In the genomic region with DNA sequence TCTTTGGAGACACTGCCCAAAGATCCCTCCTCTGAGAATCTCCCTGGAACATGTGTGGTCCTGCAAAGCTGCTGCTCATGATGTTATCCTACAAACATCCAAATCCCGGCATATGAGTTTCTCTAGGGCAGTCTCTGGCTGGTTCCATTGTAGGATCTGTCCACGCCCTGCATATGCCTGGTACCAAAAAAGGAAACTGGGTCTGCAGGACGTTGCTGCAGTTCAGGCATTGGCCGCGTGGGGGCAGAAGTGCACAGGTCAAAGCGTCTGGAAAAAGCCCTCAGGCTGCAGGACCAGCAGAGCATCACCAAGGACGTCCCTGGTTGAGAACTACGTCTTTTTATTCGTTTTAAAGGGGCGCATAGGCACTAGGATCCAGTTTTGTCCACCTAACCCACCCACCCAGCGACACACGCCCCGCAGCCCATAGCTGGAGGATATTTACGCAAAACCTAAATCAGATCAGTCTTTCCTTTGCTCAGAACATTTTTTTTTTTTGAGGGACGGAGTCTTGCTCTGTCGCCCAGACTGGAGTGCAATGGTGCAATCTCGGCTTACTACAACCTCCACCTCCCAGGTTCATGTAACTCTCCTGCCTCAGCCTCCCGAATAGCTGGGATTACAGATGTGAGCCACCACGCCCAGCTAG, we compare ENCODE assay signal across 9 cellular contexts. TPM values are rescaled to one million over a fixed set of nuclear protein-coding genes. Genes with fewer than 3 reads are reported as not detected.
DNase-seq lines count a peak whose midpoint lies in the region; ATAC-seq, FAIRE-seq and TF ChIP-seq lines count a peak whose summit lies in the region.
"Had no signal": no experiment of that assay in that cellular context is flagged by ENCODE, and none has a peak within 500 bp of the region (broad histone marks: within the 10 kb centered on the region; RNA-seq: fewer than 3 reads in every experiment).

No MANE protein-coding gene starts in this region.

- no peak overlapping the region for H3K4me3 Mint-ChIP-seq in activated T-cell treated with anti-CD3 and anti-CD28 coated beads, Interleukin-2, amount 50 U/mL, for 24 hours
- peak overlapping the region in 1 of 10 donors; percentile 33 for H3K4me3 Mint-ChIP-seq in naive thymus-derived CD4-positive, alpha-beta T cell

- H3K4me1 ChIP-seq in esophagus squamous epithelium: peaks cover 0 to 7% (median 0%) of the 10 kb centered on the region in 3 donors
- H3K4me1 ChIP-seq in naive thymus-derived CD4-positive, alpha-beta T cell (ENCODE audit: control insufficient read depth in 2 of 2, insufficient read depth in 2 of 2, low read length in 2 of 2): no peaks in the 10 kb centered on the region

- WGBS in esophagus squamous epithelium, 2 donors: 14 to 16% methylated on average over 12 to 16 of the region's 19 CpGs

- H3K9me3 Mint-ChIP-seq in activated T-cell treated with anti-CD3 and anti-CD28 coated beads, Interleukin-2, amount 50 U/mL, for 24 hours: no peaks in the 10 kb centered on the region
- H3K9me3 Mint-ChIP-seq in naive thymus-derived CD4-positive, alpha-beta T cell: no peaks in the 10 kb centered on the region

- peak; percentile 50 for DNase-seq in DMS79 (lab: John Stamatoyannopoulos, UW)
- DNase-seq in LoVo (ENCODE audit: low spot score): peak; percentile 81
- peak; percentile 66 for DNase-seq in RCC 7860 (ENCODE audit: low spot score)
- peak; percentile 97 for DNase-seq in activated T-cell treated with anti-CD3 and anti-CD28 coated beads, Interleukin-2, amount 50 U/mL, for 24 hours
- peak; percentile 48 for DNase-seq in esophagus squamous epithelium (lab: John Stamatoyannopoulos, UW)
- DNase-seq in naive thymus-derived CD4-positive, alpha-beta T cell: peak; percentile 79 to 96 (median 88)
- DNase-seq in stimulated activated CD8-positive, alpha-beta memory T cell treated with anti-CD3 and anti-CD28 coated beads, Interleukin-7, amount 100 ng/mL, for 4 hours (ENCODE audit: low read depth in 2 of 2): peak; percentile 79 to 84

- peak; percentile 57 for FAIRE-seq in RCC 7860 (lab: Jason Lieb, UNC)
- FAIRE-seq: colon had no signal

- H3K27ac Mint-ChIP-seq in activated T-cell treated with anti-CD3 and anti-CD28 coated beads, Interleukin-2, amount 50 U/mL, for 24 hours: no peak overlapping the region
- H3K27ac Mint-ChIP-seq in naive thymus-derived CD4-positive, alpha-beta T cell: peak overlapping the region in 2 of 9 donors; percentile 3 to 51

- no peaks in the 10 kb centered on the region for H3K27me3 Mint-ChIP-seq in activated T-cell treated with anti-CD3 and anti-CD28 coated beads, Interleukin-2, amount 50 U/mL, for 24 hours
- no peaks in the 10 kb centered on the region for H3K27me3 Mint-ChIP-seq in naive thymus-derived CD4-positive, alpha-beta T cell

- intact Hi-C loops in esophagus squamous epithelium (cut with DNase I): loop anchor here (5.0 kb wide), 1 partner anchor 108 kb away; no protein-coding TSS in a partner anchor
- intact Hi-C loops in naive thymus-derived CD4-positive, alpha-beta T cell (cut with micrococcal nuclease): loop anchor here (1.0 to 2.0 kb wide), 9 partner anchors 13 to 362 kb away; partner anchors contain the start of genes ZNF490 (in 2 of the 2), ZNF791 (in 2 of the 2) and ZNF564 (in 1 of the 2)

- no peaks in the 10 kb centered on the region for H3K36me3 Mint-ChIP-seq in activated T-cell treated with anti-CD3 and anti-CD28 coated beads, Interleukin-2, amount 50 U/mL, for 24 hours (ENCODE audit: low read depth)
- H3K36me3 Mint-ChIP-seq in naive thymus-derived CD4-positive, alpha-beta T cell: no peaks in the 10 kb centered on the region

- ATAC-seq in naive thymus-derived CD4-positive, alpha-beta T cell: peak; percentile 100
- no peak for ATAC-seq in GM21825 (IDR thresholded peaks at IDR 0.05; ENCODE audit: unreplicated experiment)

- no peaks in the 10 kb centered on the region for H3K9me3 ChIP-seq in esophagus squamous epithelium
- no peaks in the 10 kb centered on the region for H3K9me3 ChIP-seq in naive thymus-derived CD4-positive, alpha-beta T cell (ENCODE audit: control insufficient read depth in 2 of 3, low read length in 3 of 3)

- POLR2A ChIA-PET in naive thymus-derived CD4-positive, alpha-beta T cell (lab: Charles Lee): interaction anchor here (0.7 to 1.7 kb wide), 7 partner anchors 11 to 115 kb away, joined by 3 to 5 read pairs (median 3); partner anchors contain the start of genes MAN2B1 and WDR83

- TF ChIP-seq CTCF in esophagus squamous epithelium (IDR thresholded peaks at IDR 0.05): peak; percentile 77 to 96 (median 94)

- no peak for TF ChIP-seq POLR2A in esophagus squamous epithelium (IDR thresholded peaks at IDR 0.05)

- CTCF ChIA-PET in naive thymus-derived CD4-positive, alpha-beta T cell (lab: Charles Lee): interaction anchor here (0.6 to 3.1 kb wide), 13 partner anchors 12 to 196 kb away, joined by 3 to 32 read pairs (median 4); a partner anchor contains a TSS

- H3K36me3 ChIP-seq in esophagus squamous epithelium: no peaks in the 10 kb centered on the region
- no peaks in the 10 kb centered on the region for H3K36me3 ChIP-seq in naive thymus-derived CD4-positive, alpha-beta T cell (ENCODE audit: control insufficient read depth in 2 of 3, insufficient read depth in 3 of 3, low read length in 3 of 3)

- no peak overlapping the region for H3K4me3 ChIP-seq in esophagus squamous epithelium
- no peak overlapping the region for H3K4me3 ChIP-seq in naive thymus-derived CD4-positive, alpha-beta T cell (ENCODE audit: low read length)

- H3K27me3 ChIP-seq in esophagus squamous epithelium: no peaks in the 10 kb centered on the region
- no peaks in the 10 kb centered on the region for H3K27me3 ChIP-seq in naive thymus-derived CD4-positive, alpha-beta T cell (ENCODE audit: control insufficient read depth in 2 of 2, insufficient read depth in 2 of 2, low read length in 2 of 2)

- peaks cover 5% of the 10 kb centered on the region for H3K4me1 Mint-ChIP-seq in activated T-cell treated with anti-CD3 and anti-CD28 coated beads, Interleukin-2, amount 50 U/mL, for 24 hours (ENCODE audit: low read depth)
- H3K4me1 Mint-ChIP-seq in naive thymus-derived CD4-positive, alpha-beta T cell: peaks cover 0 to 6% (median 5%) of the 10 kb centered on the region in 7 donors

- H3K27ac ChIP-seq in esophagus squamous epithelium: no peak overlapping the region
- H3K27ac ChIP-seq in naive thymus-derived CD4-positive, alpha-beta T cell (ENCODE audit: low read depth, low read length): no peak overlapping the region

RNA-seq across cellular contexts. Expression of gene ZNF564, which starts 12.9 kb away (rescaled TPM):
- 1 to 10 TPM; 1.6 to 9.3 (median 4.8) TPM for total RNA-seq in esophagus squamous epithelium
- 10 to 100 TPM; 10.5 to 33.6 (median 19.0) TPM for total RNA-seq in naive thymus-derived CD4-positive, alpha-beta T cell
- polyA plus RNA-seq in naive thymus-derived CD4-positive, alpha-beta T cell: 10 to 100 TPM; 15.3 to 17.9 TPM

RNA-seq across cellular contexts. Expression of gene ZNF490, which starts 46.5 kb away (rescaled TPM):
- 1 to 10 TPM; 2.5 to 6.7 (median 4.2) TPM for total RNA-seq in esophagus squamous epithelium
- 10 to 100 TPM; 10.3 to 14.9 (median 11.6) TPM for total RNA-seq in naive thymus-derived CD4-positive, alpha-beta T cell
- polyA plus RNA-seq in naive thymus-derived CD4-positive, alpha-beta T cell: 1 to 10 TPM; 4.6 to 5.3 TPM

RNA-seq across cellular contexts. Expression of gene ZNF791, which starts 46.6 kb away (rescaled TPM):
- 10 to 100 TPM in 3 of 4 donors, 1 to 10 TPM in 1; 8.6 to 19.5 (median 13.0) TPM for total RNA-seq in esophagus squamous epithelium
- 10 to 100 TPM; 29.1 to 53.3 (median 38.7) TPM for total RNA-seq in naive thymus-derived CD4-positive, alpha-beta T cell
- 10 to 100 TPM; 12.6 to 13.1 TPM for polyA plus RNA-seq in naive thymus-derived CD4-positive, alpha-beta T cell
